36 cellular contexts compared by ENCODE assay signal in the genomic region with DNA sequence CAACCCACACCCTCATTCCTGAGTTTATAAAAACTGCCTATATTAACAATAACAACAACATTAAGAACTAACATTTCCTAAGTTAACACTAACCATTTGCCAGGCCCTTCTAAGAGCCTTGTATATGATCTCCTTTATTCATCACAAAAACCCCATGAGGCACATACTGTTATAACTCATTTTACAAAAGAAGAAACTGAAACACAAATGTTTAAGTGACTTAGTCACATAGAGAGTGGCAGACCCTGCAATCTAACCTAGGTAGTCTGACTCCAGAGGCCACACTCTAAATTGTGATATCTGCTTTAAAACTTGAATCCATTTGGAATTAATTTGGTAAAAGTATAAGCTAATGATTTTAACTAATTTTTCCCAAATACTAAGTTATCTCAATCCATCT.
"Had no signal": no experiment of that assay in that cellular context is flagged by ENCODE, and none has a peak within 500 bp of the region (broad histone marks: within the 10 kb centered on the region; RNA-seq: fewer than 3 reads in every experiment).

No MANE protein-coding gene starts in this region.

- H3K9me3 ChIP-seq: ascending aorta, colonic mucosa had no signal

- DNase-seq: activated B cell treated with CpG ODN at 0.5 μM for 24 hours; activated CD4-positive, alpha-beta memory T cell treated with anti-CD3 and anti-CD28 coated beads for 36 hours; activated CD4-positive, alpha-beta T cell treated with anti-CD3 and anti-CD28 coated beads, Interleukin-2, amount 10 ng/mL, durations not matched to agents 24 days and 14 days; activated CD4-positive, alpha-beta T cell treated with anti-CD3 and anti-CD28 coated beads, Interleukin-2, amount 50 U/mL, for 1 hour; activated CD4-positive, alpha-beta T cell treated with anti-CD3 and anti-CD28 coated beads, Interleukin-2, amount 50 U/mL, for 4 hours; activated CD4-positive, CD25-positive, alpha-beta regulatory T cell treated with anti-CD3 and anti-CD28 coated beads, Interleukin-2, amount 50 U/mL, for 72 hours; activated CD8-positive, alpha-beta memory T cell treated with anti-CD3 and anti-CD28 coated beads, Interleukin-2, amount 50 U/mL, for 4 hours; activated CD8-positive, alpha-beta T cell treated with anti-CD3 and anti-CD28 coated beads for 36 hours; activated effector memory CD4-positive, alpha-beta T cell treated with Interleukin-2 at 50 U/mL for 16 hours; activated gamma-delta T cell; activated naive CD4-positive, alpha-beta T cell treated with anti-CD3 and anti-CD28 coated beads, Interleukin-2, amount 10 ng/mL, durations not matched to agents 7 days and 5 days; activated naive CD4-positive, alpha-beta T cell treated with Interleukin-2 at 50 U/mL for 16 hours; activated naive CD8-positive, alpha-beta T cell treated with anti-CD3 and anti-CD28 coated beads, Interleukin-2, amount 10 ng/mL, durations not matched to agents 7 days and 5 days; activated naive CD8-positive, alpha-beta T cell treated with anti-CD3 and anti-CD28 coated beads, Interleukin-2, amount 50 U/mL, for 24 hours; activated T-cell treated with anti-CD3 and anti-CD28 coated beads for 4 hours; activated T-cell treated with anti-CD3 and anti-CD28 coated beads, Interleukin-2, amount 50 U/mL, for 1 hour; activated T-cell treated with anti-CD3 and anti-CD28 coated beads, Interleukin-2, amount 50 U/mL, for 4 hours; activated T-cell treated with anti-CD3 and anti-CD28 coated beads, Interleukin-2, amount 50 U/mL, for 72 hours; amygdala; anterior cingulate cortex; caudate nucleus; cerebellar nuclear complex; colonic mucosa; T-helper 2 cell; T-helper 9 cell had no signal

- H3K4me3 Mint-ChIP-seq: activated B cell treated with CpG ODN at 0.5 μM for 24 hours; activated CD4-positive, alpha-beta memory T cell treated with anti-CD3 and anti-CD28 coated beads for 36 hours; activated CD4-positive, alpha-beta T cell treated with anti-CD3 and anti-CD28 coated beads, Interleukin-2, amount 10 ng/mL, durations not matched to agents 24 days and 14 days; activated CD8-positive, alpha-beta T cell treated with anti-CD3 and anti-CD28 coated beads for 36 hours; activated naive CD4-positive, alpha-beta T cell treated with anti-CD3 and anti-CD28 coated beads, Interleukin-2, amount 10 ng/mL, durations not matched to agents 7 days and 5 days; activated naive CD4-positive, alpha-beta T cell treated with anti-CD3 and anti-CD28 coated beads, Interleukin-2, amount 50 U/mL, for 24 hours; activated naive CD8-positive, alpha-beta T cell; activated naive CD8-positive, alpha-beta T cell treated with anti-CD3 and anti-CD28 coated beads, Interleukin-2, amount 10 ng/mL, durations not matched to agents 7 days and 5 days; activated naive CD8-positive, alpha-beta T cell treated with anti-CD3 and anti-CD28 coated beads, Interleukin-2, amount 50 U/mL, for 24 hours; activated T-cell treated with anti-CD3 and anti-CD28 coated beads, Interleukin-2, amount 50 U/mL, for 4 hours; activated T-cell treated with anti-CD3 and anti-CD28 coated beads, Interleukin-2, amount 50 U/mL, for 72 hours; activated T-helper 1 cell treated with anti-CD3 and anti-CD28 coated beads, Interleukin-12 subunit alpha, Interleukin-12 subunit beta, Interleukin-2, Interleukin-4 antibody, amounts not matched to agents 30 ng/mL and 10 ng/mL and 1 ng/mL, durations not matched to agents 14 hours and 24 hours and 36 hours; brain; central memory CD8-positive, alpha-beta T cell; T-helper 1 cell treated with Interleukin-12 subunit alpha and Interleukin-12 subunit beta and Interleukin-4 antibody, amounts not matched to agents 30 μg/mL and 1 μg/mL, for 36 hours; T-helper 2 cell treated with Interferon-gamma antibody and Interleukin-4, amounts not matched to agents 5 μg/mL and 100 μg/mL, for 36 hours had no signal

- H3K36me3 Mint-ChIP-seq: activated CD4-positive, alpha-beta memory T cell treated with anti-CD3 and anti-CD28 coated beads for 36 hours; activated naive CD4-positive, alpha-beta T cell treated with anti-CD3 and anti-CD28 coated beads, Interleukin-2, amount 10 ng/mL, durations not matched to agents 7 days and 5 days; activated naive CD4-positive, alpha-beta T cell treated with anti-CD3 and anti-CD28 coated beads, Interleukin-2, amount 50 U/mL, for 24 hours; activated naive CD8-positive, alpha-beta T cell; activated naive CD8-positive, alpha-beta T cell treated with anti-CD3 and anti-CD28 coated beads, Interleukin-2, amount 10 ng/mL, durations not matched to agents 7 days and 5 days; brain had no signal

- H3K27ac ChIP-seq: ascending aorta, cardiac muscle cell, colonic mucosa, VCaP had no signal

- H3K4me1 Mint-ChIP-seq: activated B cell treated with CpG ODN at 0.5 μM for 24 hours; activated CD4-positive, alpha-beta T cell treated with anti-CD3 and anti-CD28 coated beads, Interleukin-2, amount 10 ng/mL, durations not matched to agents 24 days and 14 days; activated naive CD4-positive, alpha-beta T cell treated with anti-CD3 and anti-CD28 coated beads, Interleukin-2, amount 10 ng/mL, durations not matched to agents 7 days and 5 days; activated naive CD4-positive, alpha-beta T cell treated with anti-CD3 and anti-CD28 coated beads, Interleukin-2, amount 50 U/mL, for 24 hours; activated naive CD8-positive, alpha-beta T cell treated with anti-CD3 and anti-CD28 coated beads, Interleukin-2, amount 10 ng/mL, durations not matched to agents 7 days and 5 days; activated naive CD8-positive, alpha-beta T cell treated with anti-CD3 and anti-CD28 coated beads, Interleukin-2, amount 50 U/mL, for 24 hours; central memory CD8-positive, alpha-beta T cell had no signal

- ATAC-seq: activated CD8-positive, alpha-beta T cell treated with anti-CD3 and anti-CD28 coated beads for 36 hours; activated naive CD8-positive, alpha-beta T cell treated with anti-CD3 and anti-CD28 coated beads, Interleukin-2, amount 50 U/mL, for 24 hours; activated T-cell treated with anti-CD3 and anti-CD28 coated beads, Interleukin-2, amount 50 U/mL, for 4 hours had no signal

- H3K4me1 ChIP-seq: ascending aorta, colonic mucosa had no signal

- H3K9me3 Mint-ChIP-seq: activated CD4-positive, alpha-beta T cell treated with anti-CD3 and anti-CD28 coated beads, Interleukin-2, amount 10 ng/mL, durations not matched to agents 24 days and 14 days; activated naive CD4-positive, alpha-beta T cell treated with anti-CD3 and anti-CD28 coated beads, Interleukin-2, amount 10 ng/mL, durations not matched to agents 7 days and 5 days; activated T-helper 1 cell treated with anti-CD3 and anti-CD28 coated beads, Interleukin-12 subunit alpha, Interleukin-12 subunit beta, Interleukin-2, Interleukin-4 antibody, amounts not matched to agents 30 ng/mL and 10 ng/mL and 1 ng/mL, durations not matched to agents 14 hours and 24 hours and 36 hours; activated T-helper 2 cell treated with anti-CD3 and anti-CD28 coated beads, Interferon-gamma antibody, Interleukin-2, Interleukin-4, amounts not matched to agents 10 μg/mL and 5 μg/mL and 100 μg/mL, durations not matched to agents 14 hours and 24 hours and 36 hours; T-helper 2 cell treated with Interferon-gamma antibody and Interleukin-4, amounts not matched to agents 5 μg/mL and 100 μg/mL, for 36 hours had no signal

- H3K27me3 ChIP-seq: ascending aorta, cardiac muscle cell, colonic mucosa had no signal

- H3K36me3 ChIP-seq: ascending aorta, cardiac muscle cell, colonic mucosa had no signal

- H3K27me3 Mint-ChIP-seq: activated naive CD4-positive, alpha-beta T cell treated with anti-CD3 and anti-CD28 coated beads, Interleukin-2, amount 10 ng/mL, durations not matched to agents 7 days and 5 days had no signal

- H3K27ac Mint-ChIP-seq: activated B cell treated with CpG ODN at 0.5 μM for 24 hours; activated CD4-positive, alpha-beta memory T cell treated with anti-CD3 and anti-CD28 coated beads for 36 hours; activated CD4-positive, alpha-beta T cell treated with anti-CD3 and anti-CD28 coated beads, Interleukin-2, amount 10 ng/mL, durations not matched to agents 24 days and 14 days; activated CD8-positive, alpha-beta T cell treated with anti-CD3 and anti-CD28 coated beads for 36 hours; activated naive CD4-positive, alpha-beta T cell treated with anti-CD3 and anti-CD28 coated beads, Interleukin-2, amount 50 U/mL, for 24 hours; activated naive CD8-positive, alpha-beta T cell; activated naive CD8-positive, alpha-beta T cell treated with anti-CD3 and anti-CD28 coated beads, Interleukin-2, amount 10 ng/mL, durations not matched to agents 7 days and 5 days; activated naive CD8-positive, alpha-beta T cell treated with anti-CD3 and anti-CD28 coated beads, Interleukin-2, amount 50 U/mL, for 24 hours; activated T-cell treated with anti-CD3 and anti-CD28 coated beads, Interleukin-2, amount 50 U/mL, for 72 hours; activated T-helper 1 cell treated with anti-CD3 and anti-CD28 coated beads, Interleukin-12 subunit alpha, Interleukin-12 subunit beta, Interleukin-2, Interleukin-4 antibody, amounts not matched to agents 30 ng/mL and 10 ng/mL and 1 ng/mL, durations not matched to agents 14 hours and 24 hours and 36 hours; activated T-helper 2 cell treated with anti-CD3 and anti-CD28 coated beads, Interferon-gamma antibody, Interleukin-2, Interleukin-4, amounts not matched to agents 10 μg/mL and 5 μg/mL and 100 μg/mL, durations not matched to agents 14 hours and 24 hours and 36 hours; brain; T-helper 1 cell treated with Interleukin-12 subunit alpha and Interleukin-12 subunit beta and Interleukin-4 antibody, amounts not matched to agents 30 μg/mL and 1 μg/mL, for 36 hours; T-helper 2 cell treated with Interferon-gamma antibody and Interleukin-4, amounts not matched to agents 5 μg/mL and 100 μg/mL, for 36 hours had no signal

- H3K4me3 ChIP-seq: ascending aorta, cardiac muscle cell, colonic mucosa had no signal
